In genomic region chr17:47704781-47705180, GRCh38 we compare ENCODE assay signal across 16 cellular contexts. TPM values are rescaled to one million over a fixed set of nuclear protein-coding genes. Genes with fewer than 3 reads are reported as not detected.
DNase-seq lines count a peak whose midpoint lies in the region; ATAC-seq and TF ChIP-seq lines count a peak whose summit lies in the region.
"Had no signal": no experiment of that assay in that cellular context is flagged by ENCODE, and none has a peak within 500 bp of the region (broad histone marks: within the 10 kb centered on the region; RNA-seq: fewer than 3 reads in every experiment).

No MANE protein-coding gene starts in this region.

- no peaks in the 10 kb centered on the region for H3K27me3 ChIP-seq in spleen (replicated peaks in 1 of 7)
- H3K27me3 ChIP-seq: left lung, testis had no signal

- H3K36me3 ChIP-seq in spleen = peaks cover 0 to 55% (median 11%) of the 10 kb centered on the region in 6 donors

- DNase-seq in activated T-cell treated with anti-CD3 and anti-CD28 coated beads, Interleukin-2, amount 50 U/mL, for 4 hours = no peak
- no peak for DNase-seq in activated T-cell treated with anti-CD3 and anti-CD28 coated beads, Interleukin-2, amount 50 U/mL, for 1 hour
- DNase-seq in T-helper 17 cell (no peak), cerebellar cortex (ENCODE audit: low spot score) (peak; percentile 61), spleen (peak; percentile 57), DMS114 treated with DMSO at 0.1 percent for 48 hours (lab: John Stamatoyannopoulos, UW; ENCODE audit: unreplicated experiment) (no peak)
- DNase-seq: activated gamma-delta T cell treated with Interleukin-2 at 50 U/mL for 16 hours, NCI-H187 treated with DMSO at 0.1 percent for 48 hours, NCI-H69, retina, testis had no signal

- peak overlapping the region; percentile 92 for H3K27ac Mint-ChIP-seq in T-helper 17 cell

- WGBS in spleen, 5 donors = 49 to 75% (median 60%) methylated on average over 7 of the region's 7 CpGs

- H3K9me3 ChIP-seq in T-helper 17 cell (ENCODE audit: control insufficient read depth, low read length, poor library complexity, severe bottlenecking) (no peaks in the 10 kb centered on the region), spleen (no peaks in the 10 kb centered on the region)
- H3K9me3 ChIP-seq: left lung, testis had no signal

- peak overlapping the region in 6 of 8 donors; percentile 54 to 85 (median 73) for H3K27ac ChIP-seq in spleen
- H3K27ac ChIP-seq: testis had no signal

- no peak for ATAC-seq in activated T-cell treated with anti-CD3 and anti-CD28 coated beads, Interleukin-2, amount 50 U/mL, for 4 hours
- ATAC-seq in T-helper 17 cell = no peak
- ATAC-seq in HG03045 (IDR thresholded peaks at IDR 0.05; ENCODE audit: unreplicated experiment) = no peak
- ATAC-seq in GM21515 (IDR thresholded peaks at IDR 0.05; ENCODE audit: unreplicated experiment) = no peak
- ATAC-seq: left lung had no signal

- H3K4me1 ChIP-seq in spleen = peaks cover 49 to 85% (median 72%) of the 10 kb centered on the region in 6 donors

- no peak for TF ChIP-seq CTCF in spleen (IDR thresholded peaks at IDR 0.05 in 8 of 11, conservative IDR thresholded peaks at IDR 0.05 in 3 of 11)

- H3K4me3 ChIP-seq in spleen = no peak overlapping the region
- H3K4me3 ChIP-seq: left lung, testis had no signal

- no peaks in the 10 kb centered on the region for H3K9me3 Mint-ChIP-seq in activated T-cell treated with anti-CD3 and anti-CD28 coated beads, Interleukin-2, amount 50 U/mL, for 4 hours

- peaks cover 17% of the 10 kb centered on the region for H3K36me3 Mint-ChIP-seq in activated T-cell treated with anti-CD3 and anti-CD28 coated beads, Interleukin-2, amount 50 U/mL, for 4 hours (ENCODE audit: insufficient read depth)
- no peaks in the 10 kb centered on the region for H3K36me3 Mint-ChIP-seq in T-helper 17 cell (ENCODE audit: low read depth)

- H3K4me3 Mint-ChIP-seq in activated T-cell treated with anti-CD3 and anti-CD28 coated beads, Interleukin-2, amount 50 U/mL, for 4 hours = peak overlapping the region; percentile 68
- H3K4me3 Mint-ChIP-seq in T-helper 17 cell = peak overlapping the region; percentile 82

- no peak for TF ChIP-seq POLR2A in spleen (IDR thresholded peaks at IDR 0.05)

- intact Hi-C loops in spleen (cut with DNase I; ENCODE audit: low total_unique reads) = no loop called here

- H3K27me3 Mint-ChIP-seq in activated T-cell treated with anti-CD3 and anti-CD28 coated beads, Interleukin-2, amount 50 U/mL, for 4 hours (ENCODE audit: low read depth) = no peaks in the 10 kb centered on the region
- no peaks in the 10 kb centered on the region for H3K27me3 Mint-ChIP-seq in T-helper 17 cell

- peaks cover 72% of the 10 kb centered on the region for H3K4me1 Mint-ChIP-seq in activated T-cell treated with anti-CD3 and anti-CD28 coated beads, Interleukin-2, amount 50 U/mL, for 4 hours (ENCODE audit: low read depth)
- peaks cover 54% of the 10 kb centered on the region for H3K4me1 Mint-ChIP-seq in T-helper 17 cell

RNA-seq across cellular contexts. Expression of gene TBKBP1, which starts 10.8 kb away (rescaled TPM):
- total RNA-seq in activated T-cell treated with anti-CD3 and anti-CD28 coated beads, Interleukin-2, amount 50 U/mL, for 4 hours = 10 to 100 TPM; 24.4 to 34.7 (median 24.6) TPM
- total RNA-seq in T-helper 17 cell = 1 to 10 TPM; 2.4 to 2.6 TPM
- total RNA-seq in spleen = 10 to 100 TPM; 11.6 to 28.0 (median 19.6) TPM
- polyA plus RNA-seq in spleen = 10 to 100 TPM in 2 of 3 donors, 1 to 10 TPM in 1; 3.8 to 25.7 (median 10.2) TPM

RNA-seq across cellular contexts. Expression of gene TBX21, which starts 28.3 kb away (rescaled TPM):
- 100 to 1,000 TPM in 2 of 3 donors, 10 to 100 TPM in 1; 77.8 to 111 (median 101) TPM for total RNA-seq in activated T-cell treated with anti-CD3 and anti-CD28 coated beads, Interleukin-2, amount 50 U/mL, for 4 hours
- total RNA-seq in T-helper 17 cell (1 to 10 TPM; 7.9 to 8.8 TPM), spleen (10 to 100 TPM; 10.4 to 21.7 (median 12.2) TPM)
- 1 to 10 TPM; 2.6 to 8.3 (median 3.8) TPM for polyA plus RNA-seq in spleen
- total RNA-seq: fibroblast of villous mesenchyme had no signal
- polyA plus RNA-seq: AG04450 had no signal

RNA-seq across cellular contexts. Expression of gene KPNB1, which starts 55.1 kb away (rescaled TPM):
- 100 to 1,000 TPM; 916 to 992 (median 944) TPM for total RNA-seq in activated T-cell treated with anti-CD3 and anti-CD28 coated beads, Interleukin-2, amount 50 U/mL, for 4 hours
- total RNA-seq in T-helper 17 cell (100 to 1,000 TPM; 183 to 196 TPM), spleen (100 to 1,000 TPM; 232 to 331 (median 259) TPM)
- 10 to 100 TPM; 37.0 to 56.7 (median 49.0) TPM for polyA plus RNA-seq in spleen

Comparison
In these comparisons a context has a peak if more than half of its experiments do, and no peak if none do; other contexts are left out.
1. DNase-seq: peak in cerebellar cortex (single experiment) and spleen (single experiment); none in activated T-cell treated with anti-CD3 and anti-CD28 coated beads, Interleukin-2, amount 50 U/mL, for 4 hours (single experiment), activated T-cell treated with anti-CD3 and anti-CD28 coated beads, Interleukin-2, amount 50 U/mL, for 1 hour (single experiment), T-helper 17 cell (0 of 3) and DMS114 treated with DMSO at 0.1 percent for 48 hours (single experiment).